8 cellular contexts compared by ENCODE assay signal in the genomic region with DNA sequence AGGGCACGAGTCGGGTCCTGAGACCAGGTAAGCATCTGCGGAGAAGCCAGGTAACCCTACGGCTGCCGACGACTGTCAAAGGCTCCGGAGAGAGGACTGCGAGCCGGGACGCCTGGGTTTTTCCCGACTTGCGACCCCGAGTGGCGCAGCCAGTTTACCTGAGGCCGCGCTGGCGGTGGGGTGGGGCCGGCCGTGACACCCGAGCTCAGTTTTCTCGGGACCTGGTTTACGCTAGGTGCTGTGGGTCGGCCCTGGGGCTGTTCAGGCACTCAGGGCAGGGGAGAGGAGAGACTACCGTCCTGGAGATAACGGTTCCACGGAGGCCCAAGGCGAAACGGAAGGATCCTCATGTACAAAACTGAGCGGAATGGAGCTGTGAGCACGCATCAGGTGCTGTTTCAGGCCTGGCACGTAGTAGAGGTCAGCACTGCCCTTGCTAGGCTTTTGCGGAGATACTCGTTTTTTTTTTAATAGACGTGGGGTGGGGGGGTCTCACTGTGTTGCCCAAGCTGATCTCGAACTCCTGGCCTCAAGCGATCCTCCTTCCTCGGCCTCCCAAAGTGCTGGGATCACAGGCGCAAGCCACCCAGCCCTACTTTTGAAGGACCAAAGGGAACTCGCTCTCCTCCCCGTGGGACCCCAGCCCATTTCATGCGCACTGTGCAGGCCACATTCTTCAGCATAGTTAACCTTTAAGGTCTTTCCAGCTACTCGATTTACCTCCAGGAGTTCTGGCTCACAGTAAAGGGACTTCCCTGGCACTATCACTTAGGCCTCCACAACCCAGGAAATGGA. TPM values are rescaled to one million over a fixed set of nuclear protein-coding genes. Genes with fewer than 3 reads are reported as not detected.
DNase-seq lines count a peak whose midpoint lies in the region; ATAC-seq, FAIRE-seq and TF ChIP-seq lines count a peak whose summit lies in the region.

No MANE protein-coding gene starts in this region.

- POLR2A ChIA-PET in CD4-positive, alpha-beta memory T cell (lab: Charles Lee; ENCODE audit: partially characterized antibody), result interaction anchor here (0.5 to 9.2 kb wide), 61 partner anchors 9 to 1432 kb away, joined by 3 to 253 read pairs (median 6); a partner anchor contains a TSS
- POLR2A ChIA-PET in GM12878 (lab: Charles Lee), result interaction anchor here (0.6 to 3.4 kb wide), 21 partner anchors 8 to 1707 kb away, joined by 3 to 23 read pairs (median 4); a partner anchor contains a TSS

- no peak for DNase-seq in CD4-positive, alpha-beta memory T cell
- DNase-seq in Jurkat, Clone E6-1 (ENCODE audit: low read depth, low spot score), result no peak
- no peak for DNase-seq in GM12878 (ENCODE audit: low read depth, low spot score)
- no peak for DNase-seq in right lobe of liver
- DNase-seq in tibial nerve (ENCODE audit: low spot score in 2 of 2), result no peak
- no peak for DNase-seq in anterior cingulate cortex (lab: John Stamatoyannopoulos, UW)
- no peak for DNase-seq in GDM1 (lab: John Stamatoyannopoulos, UW)

- peak overlapping the region; percentile 94 for H3K4me2 ChIP-seq in GM12878 (ENCODE audit: control insufficient read depth, insufficient read depth)

- TSS peak; percentile 84 for BruUV-seq in GM12878 (replicated peaks; lab: Mats Ljungman, UMichigan)

- no peaks in the 10 kb centered on the region for H3K27me3 ChIP-seq in CD4-positive, alpha-beta memory T cell (ENCODE audit: insufficient read depth, low read length)
- H3K27me3 ChIP-seq in GM12878 (replicated peaks in 1 of 2; ENCODE audit: control insufficient read depth in 2 of 2, insufficient read depth in 2 of 2, low read length in 1 of 2), result no peaks in the 10 kb centered on the region
- no peaks in the 10 kb centered on the region for H3K27me3 ChIP-seq in right lobe of liver
- no peaks in the 10 kb centered on the region for H3K27me3 ChIP-seq in tibial nerve

- WGBS in GM12878 (ENCODE audit: insufficient coverage, insufficient replicate concordance, low lambda C conversion rate, missing lambda C conversion rate), result 1% methylated on average over 42 of the region's 42 CpGs
- WGBS in right lobe of liver (ENCODE audit: insufficient coverage, low coverage, low lambda C conversion rate, missing lambda C conversion rate), result 0% methylated on average over 3 of the region's 42 CpGs
- 7% methylated on average over 38 to 42 of the region's 42 CpGs for WGBS in tibial nerve, 2 donors

- no peak for TF ChIP-seq CTCF in GM12878 (IDR thresholded peaks at IDR 0.05 in 2 of 3, conservative IDR thresholded peaks at IDR 0.05 in 1 of 3; ENCODE audit: control insufficient read depth in 2 of 3, extremely low read depth in 1 of 3, insufficient read depth in 1 of 3, low read depth in 3 of 3, low read length in 3 of 3)
- TF ChIP-seq CTCF in right lobe of liver (IDR thresholded peaks at IDR 0.05), result no peak
- TF ChIP-seq CTCF in tibial nerve (IDR thresholded peaks at IDR 0.05), result no peak

- peak overlapping the region; percentile 93 for H2AFZ ChIP-seq in GM12878 (ENCODE audit: control insufficient read depth, low read depth, low read length)

- peak overlapping the region; percentile 82 to 92 for H3K4me3 ChIP-seq in CD4-positive, alpha-beta memory T cell (ENCODE audit: low read length in 2 of 2)
- peak overlapping the region; percentile 98 for H3K4me3 ChIP-seq in Jurkat, Clone E6-1 (ENCODE audit: low read length)
- H3K4me3 ChIP-seq in GM12878 (peak overlapping the region; percentile 89), right lobe of liver (peak overlapping the region; percentile 87 to 92 (median 89)), tibial nerve (peak overlapping the region; percentile 80 to 92 (median 90))

- no peaks in the 10 kb centered on the region for H3K9me3 ChIP-seq in CD4-positive, alpha-beta memory T cell (ENCODE audit: control insufficient read depth in 1 of 2, low read length in 2 of 2)
- H3K9me3 ChIP-seq in GM12878 (replicated peaks; ENCODE audit: control insufficient read depth, insufficient read depth, low read length), result no peaks in the 10 kb centered on the region
- no peaks in the 10 kb centered on the region for H3K9me3 ChIP-seq in right lobe of liver
- no peaks in the 10 kb centered on the region for H3K9me3 ChIP-seq in tibial nerve

- SMC1A ChIA-PET in GM12878 (lab: Charles Lee; ENCODE audit: uncharacterized antibody, unreplicated experiment), result interaction anchor here (0.7 to 3.3 kb wide), 4 partner anchors 8 to 704 kb away, joined by 3 to 12 read pairs (median 7); no protein-coding TSS in a partner anchor

- TF ChIP-seq RAD21 in GM12878 (IDR thresholded peaks at IDR 0.05; ENCODE audit: insufficient read depth, low read depth, low read length), result no peak

- peaks cover 79% of the 10 kb centered on the region for H3K79me2 ChIP-seq in GM12878 (ENCODE audit: control insufficient read depth, insufficient read depth, low read length)

- TF ChIP-seq POLR2A in GM12878 (IDR thresholded peaks at IDR 0.05; ENCODE audit: low read depth, low read length) (no peak), right lobe of liver (IDR thresholded peaks at IDR 0.05) (no peak), tibial nerve (IDR thresholded peaks at IDR 0.05) (no peak)

- TF ChIP-seq EP300 in GM12878 (IDR thresholded peaks at IDR 0.05; ENCODE audit: borderline replicate concordance in 1 of 2, control insufficient read depth in 1 of 2, low read depth in 2 of 2, low read length in 2 of 2) (no peak), tibial nerve (IDR thresholded peaks at IDR 0.05) (no peak)

- RAD21 ChIA-PET in GM12878 (lab: Charles Lee; ENCODE audit: unreplicated experiment), result interaction anchor here (0.6 to 2.5 kb wide), 15 partner anchors 9 to 370 kb away, joined by 3 to 15 read pairs (median 3); a partner anchor contains a TSS

- H3K4me3 Mint-ChIP-seq in CD4-positive, alpha-beta memory T cell, result peak overlapping the region; percentile 96 to 100 (median 99)

- H3K4me1 Mint-ChIP-seq in CD4-positive, alpha-beta memory T cell, result peaks cover 40 to 82% (median 60%) of the 10 kb centered on the region in 4 donors

- no peak for FAIRE-seq in GM12878 (lab: Jason Lieb, UNC)

- peaks cover 87% of the 10 kb centered on the region for H3K4me1 ChIP-seq in CD4-positive, alpha-beta memory T cell (ENCODE audit: insufficient read depth, low read length)
- H3K4me1 ChIP-seq in GM12878 (ENCODE audit: control insufficient read depth, insufficient read depth, low read length), result peaks cover 26% of the 10 kb centered on the region
- H3K4me1 ChIP-seq in right lobe of liver, result peaks cover 0 to 34% (median 8%) of the 10 kb centered on the region in 4 donors
- peaks cover 3 to 60% (median 21%) of the 10 kb centered on the region in 4 donors for H3K4me1 ChIP-seq in tibial nerve

- peak; percentile 9 for ATAC-seq in GM21423 (IDR thresholded peaks at IDR 0.05; ENCODE audit: unreplicated experiment)
- ATAC-seq in GM12878, result peak; percentile 8
- ATAC-seq in right lobe of liver, result peak; percentile 18 to 42 (median 28)

- no peaks in the 10 kb centered on the region for H3K36me3 ChIP-seq in CD4-positive, alpha-beta memory T cell (ENCODE audit: insufficient read depth, low read length)
- H3K36me3 ChIP-seq in GM12878 (ENCODE audit: control insufficient read depth in 2 of 2, insufficient read depth in 2 of 2, low read length in 1 of 2) (no peaks in the 10 kb centered on the region; a peak in 1 of 4 replicates), right lobe of liver (peaks cover 0 to 5% (median 0%) of the 10 kb centered on the region in 4 donors), tibial nerve (peaks cover 0 to 9% (median 0%) of the 10 kb centered on the region in 3 donors)

- peak overlapping the region; percentile 92 for H3K9ac ChIP-seq in GM12878 (ENCODE audit: control insufficient read depth, insufficient read depth, low read length)

- H4K20me1 ChIP-seq in GM12878 (ENCODE audit: control insufficient read depth, insufficient read depth), result no peaks in the 10 kb centered on the region

- no peaks in the 10 kb centered on the region for H3K9me3 Mint-ChIP-seq in CD4-positive, alpha-beta memory T cell

- H3K27ac ChIP-seq in CD4-positive, alpha-beta memory T cell (ENCODE audit: low read depth, low read length), result peak overlapping the region; percentile 88
- H3K27ac ChIP-seq in GM12878 (ENCODE audit: control insufficient read depth, insufficient read depth) (peak overlapping the region; percentile 90), right lobe of liver (peak overlapping the region; percentile 77 to 88 (median 87)), tibial nerve (peak overlapping the region; percentile 84 to 94 (median 93))

- intact Hi-C loops in CD4-positive, alpha-beta memory T cell (cut with micrococcal nuclease), result loop anchor here (1.0 to 2.0 kb wide), 6 partner anchors 10 to 739 kb away; a partner anchor contains a TSS
- intact Hi-C loops in GM12878 (cut with micrococcal nuclease; ENCODE audit: unreplicated experiment) (loop anchor here (2.0 to 10.0 kb wide), 3 partner anchors 131 to 1431 kb away; a partner anchor contains a TSS), right lobe of liver (cut with DNase I) (loop anchor here in 1 of 2 donors (10.0 kb wide), 1 partner anchor 249 kb away; a partner anchor contains a TSS)

- H3K27ac Mint-ChIP-seq in CD4-positive, alpha-beta memory T cell, result peak overlapping the region; percentile 96 to 100 (median 99)

- no peaks in the 10 kb centered on the region for H3K27me3 Mint-ChIP-seq in CD4-positive, alpha-beta memory T cell

- in situ Hi-C loops in GM12878 (cut with MboI), result loop anchor here (5.0 to 25.0 kb wide), 2 partner anchors 256 to 371 kb away; a partner anchor contains a TSS

- H3K36me3 Mint-ChIP-seq in CD4-positive, alpha-beta memory T cell, result peaks cover 12 to 32% of the 10 kb centered on the region in 2 donors

- CTCF ChIA-PET in CD4-positive, alpha-beta memory T cell (lab: Charles Lee; ENCODE audit: partially characterized antibody), result interaction anchor here (1.1 to 12.7 kb wide), 11 partner anchors 8 to 369 kb away, joined by 3 to 204 read pairs (median 4); a partner anchor contains a TSS
- CTCF ChIA-PET in GM12878 (lab: Yijun Ruan, JAX), result interaction anchor here (0.6 to 2.1 kb wide), 7 partner anchors 10 to 362 kb away, joined by 3 to 11 read pairs (median 3); a partner anchor contains a TSS

RNA-seq across cellular contexts. Expression of a gene that starts 0.5 kb away (rescaled TPM):
- 10 to 100 TPM; 46.1 to 48.8 TPM for total RNA-seq in CD4-positive, alpha-beta memory T cell
- polyA plus RNA-seq in CD4-positive, alpha-beta memory T cell, result 10 to 100 TPM; 35.4 to 63.1 TPM
- polyA plus RNA-seq in Jurkat, Clone E6-1 (2012; ENCODE audit: insufficient read depth, insufficient read length), result 39.4 TPM
- total RNA-seq in GM12878 (2013; cell fraction: nucleolus; rRNA removed), result 42.3 and 54.2 TPM in 2 replicates
- total RNA-seq in GM12878 (2014; rRNA removed) (17.5 and 24.1 TPM in 2 replicates), GM12878 (2014; rRNA removed; fragmentation: Illumina TruSeq; extraction: Trizol) (30.7 and 31.1 TPM in 2 replicates), GM12878 (2021) (14.9 and 15.6 TPM in 2 replicates), right lobe of liver (1 to 10 TPM; 6.5 to 8.6 (median 7.4) TPM), tibial nerve (10 to 100 TPM; 10.0 to 13.8 (median 11.8) TPM)
- polyA plus RNA-seq in GM12878 (2011; ENCODE audit: low read depth), result 6.1 TPM
- polyA plus RNA-seq in GM12878 (2011; rRNA removed) (9.7 and 12.2 TPM in 2 replicates), GM12878 (2014; fragmentation: Illumina TruSeq; extraction: Trizol) (24.5 and 27.8 TPM in 2 replicates), GM12878 (2014; fragmentation: Nextera tagmentation; extraction: Ambion mirVana) (10 to 100 TPM; 30.8 to 33.4 TPM), GM12878 (2014; rRNA removed) (21.0 and 25.0 TPM in 2 replicates), GM12878 (2016; fragmentation: Nextera tagmentation; extraction: Ambion mirVana) (10 to 100 TPM; 25.2 to 25.5 TPM)
- 18.9 and 21.0 TPM in 2 replicates for polyA plus RNA-seq in GM12878 (2011; cell fraction: cytosol; rRNA removed)
- 6.0 and 6.6 TPM in 2 replicates for polyA plus RNA-seq in GM12878 (2011; cell fraction: nucleus; rRNA removed)
- polyA plus RNA-seq in GM12878 (2012), result 11.5 and 16.0 TPM in 2 replicates
- polyA minus RNA-seq in GM12878 (2011; rRNA and poly(A)+ RNA removed), result 16.4 and 27.2 TPM in 2 replicates
- polyA minus RNA-seq in GM12878 (2011; cell fraction: cytosol; rRNA and poly(A)+ RNA removed), result 9.9 and 11.5 TPM in 2 replicates
- polyA minus RNA-seq in GM12878 (2011; cell fraction: nucleus; rRNA and poly(A)+ RNA removed), result 12.7 and 28.5 TPM in 2 replicates

RNA-seq across cellular contexts. Expression of a gene that starts 0.8 kb away (rescaled TPM):
- 10 to 100 TPM; 57.9 to 62.7 TPM for total RNA-seq in CD4-positive, alpha-beta memory T cell
- 10 to 100 TPM; 14.1 to 32.3 TPM for polyA plus RNA-seq in CD4-positive, alpha-beta memory T cell
- 77.6 TPM for polyA plus RNA-seq in Jurkat, Clone E6-1 (2012; ENCODE audit: insufficient read depth, insufficient read length)
- total RNA-seq in GM12878 (2013; cell fraction: nucleolus; rRNA removed), result 267 and 281 TPM in 2 replicates
- total RNA-seq in GM12878 (2014; rRNA removed), result 53.5 and 66.9 TPM in 2 replicates
- total RNA-seq in GM12878 (2014; rRNA removed; fragmentation: Illumina TruSeq; extraction: Trizol), result 72.2 and 80.2 TPM in 2 replicates
- total RNA-seq in GM12878 (2021), result 41.9 and 45.2 TPM in 2 replicates
- polyA plus RNA-seq in GM12878 (2011; ENCODE audit: low read depth), result 13.0 TPM
- 45.3 and 67.6 TPM in 2 replicates for polyA plus RNA-seq in GM12878 (2011; rRNA removed)
- 12.3 and 12.7 TPM in 2 replicates for polyA plus RNA-seq in GM12878 (2011; cell fraction: cytosol; rRNA removed)
- 42.7 and 44.0 TPM in 2 replicates for polyA plus RNA-seq in GM12878 (2011; cell fraction: nucleus; rRNA removed)
- 18.1 and 20.8 TPM in 2 replicates for polyA plus RNA-seq in GM12878 (2012)
- polyA plus RNA-seq in GM12878 (2014; fragmentation: Illumina TruSeq; extraction: Trizol), result 46.2 and 55.8 TPM in 2 replicates
- 10 to 100 TPM; 11.5 to 13.3 TPM for polyA plus RNA-seq in GM12878 (2014; fragmentation: Nextera tagmentation; extraction: Ambion mirVana)
- polyA plus RNA-seq in GM12878 (2014; rRNA removed), result 35.9 and 44.8 TPM in 2 replicates
- polyA plus RNA-seq in GM12878 (2016; fragmentation: Nextera tagmentation; extraction: Ambion mirVana), result 10 to 100 TPM; 51.2 to 58.1 TPM
- polyA minus RNA-seq in GM12878 (2011; rRNA and poly(A)+ RNA removed), result 34.7 and 51.7 TPM in 2 replicates
- polyA minus RNA-seq in GM12878 (2011; cell fraction: cytosol; rRNA and poly(A)+ RNA removed), result 17.0 and 30.4 TPM in 2 replicates
- polyA minus RNA-seq in GM12878 (2011; cell fraction: nucleus; rRNA and poly(A)+ RNA removed), result 42.7 and 62.7 TPM in 2 replicates
- 10 to 100 TPM; 14.5 to 25.7 (median 19.1) TPM for total RNA-seq in right lobe of liver
- total RNA-seq in tibial nerve, result 10 to 100 TPM; 24.1 to 35.2 (median 29.6) TPM

RNA-seq across cellular contexts. Expression of a gene that starts 38.0 kb away (rescaled TPM):
- total RNA-seq in CD4-positive, alpha-beta memory T cell, result 1 to 10 TPM; 4.8 to 5.4 TPM
- polyA plus RNA-seq in CD4-positive, alpha-beta memory T cell, result 1 to 10 TPM; 2.2 to 4.8 TPM
- polyA plus RNA-seq in Jurkat, Clone E6-1 (2012; ENCODE audit: insufficient read depth, insufficient read length), result 101 TPM
- 8.6 and 9.0 TPM in 2 replicates for total RNA-seq in GM12878 (2013; cell fraction: nucleolus; rRNA removed)
- total RNA-seq in GM12878 (2014; rRNA removed) (79.6 and 95.3 TPM in 2 replicates), GM12878 (2014; rRNA removed; fragmentation: Illumina TruSeq; extraction: Trizol) (59.8 and 67.5 TPM in 2 replicates), GM12878 (2021) (62.9 and 63.6 TPM in 2 replicates), right lobe of liver (10 to 100 TPM; 24.9 to 44.0 (median 33.0) TPM), tibial nerve (10 to 100 TPM; 52.0 to 73.2 (median 66.8) TPM)
- 27.6 TPM for polyA plus RNA-seq in GM12878 (2011; ENCODE audit: low read depth)
- polyA plus RNA-seq in GM12878 (2011; rRNA removed) (86.1 and 108 TPM in 2 replicates), GM12878 (2014; fragmentation: Illumina TruSeq; extraction: Trizol) (108 and 120 TPM in 2 replicates), GM12878 (2014; fragmentation: Nextera tagmentation; extraction: Ambion mirVana) (10 to 100 TPM; 42.4 to 54.7 TPM), GM12878 (2014; rRNA removed) (66.9 and 74.3 TPM in 2 replicates), GM12878 (2016; fragmentation: Nextera tagmentation; extraction: Ambion mirVana) (10 to 100 TPM; 22.0 to 24.6 TPM)
- polyA plus RNA-seq in GM12878 (2011; cell fraction: cytosol; rRNA removed), result 35.8 and 36.9 TPM in 2 replicates
- polyA plus RNA-seq in GM12878 (2011; cell fraction: nucleus; rRNA removed), result 19.8 and 21.6 TPM in 2 replicates
- polyA plus RNA-seq in GM12878 (2012), result 35.6 and 37.0 TPM in 2 replicates
- polyA minus RNA-seq in GM12878 (2011; rRNA and poly(A)+ RNA removed), result 20.1 and 20.9 TPM in 2 replicates
- polyA minus RNA-seq in GM12878 (2011; cell fraction: cytosol; rRNA and poly(A)+ RNA removed), result 10.7 and 13.2 TPM in 2 replicates
- 4.4 and 5.5 TPM in 2 replicates for polyA minus RNA-seq in GM12878 (2011; cell fraction: nucleus; rRNA and poly(A)+ RNA removed)
